1 cellular context compared by ENCODE assay signal in genomic region chr12:108850854-108851573, GRCh38.
A peak's percentile ranks its signal among the peaks of the same experiment; 100 is the strongest.
TF ChIP-seq lines count a peak whose summit lies in the region.

No MANE protein-coding gene starts in this region.

TF ChIP-seq in GM12878, 131 proteins besides CTCF, POLR2A, EP300 and RAD21 (continued from another document):
- TF ChIP-seq, protein P1, sequence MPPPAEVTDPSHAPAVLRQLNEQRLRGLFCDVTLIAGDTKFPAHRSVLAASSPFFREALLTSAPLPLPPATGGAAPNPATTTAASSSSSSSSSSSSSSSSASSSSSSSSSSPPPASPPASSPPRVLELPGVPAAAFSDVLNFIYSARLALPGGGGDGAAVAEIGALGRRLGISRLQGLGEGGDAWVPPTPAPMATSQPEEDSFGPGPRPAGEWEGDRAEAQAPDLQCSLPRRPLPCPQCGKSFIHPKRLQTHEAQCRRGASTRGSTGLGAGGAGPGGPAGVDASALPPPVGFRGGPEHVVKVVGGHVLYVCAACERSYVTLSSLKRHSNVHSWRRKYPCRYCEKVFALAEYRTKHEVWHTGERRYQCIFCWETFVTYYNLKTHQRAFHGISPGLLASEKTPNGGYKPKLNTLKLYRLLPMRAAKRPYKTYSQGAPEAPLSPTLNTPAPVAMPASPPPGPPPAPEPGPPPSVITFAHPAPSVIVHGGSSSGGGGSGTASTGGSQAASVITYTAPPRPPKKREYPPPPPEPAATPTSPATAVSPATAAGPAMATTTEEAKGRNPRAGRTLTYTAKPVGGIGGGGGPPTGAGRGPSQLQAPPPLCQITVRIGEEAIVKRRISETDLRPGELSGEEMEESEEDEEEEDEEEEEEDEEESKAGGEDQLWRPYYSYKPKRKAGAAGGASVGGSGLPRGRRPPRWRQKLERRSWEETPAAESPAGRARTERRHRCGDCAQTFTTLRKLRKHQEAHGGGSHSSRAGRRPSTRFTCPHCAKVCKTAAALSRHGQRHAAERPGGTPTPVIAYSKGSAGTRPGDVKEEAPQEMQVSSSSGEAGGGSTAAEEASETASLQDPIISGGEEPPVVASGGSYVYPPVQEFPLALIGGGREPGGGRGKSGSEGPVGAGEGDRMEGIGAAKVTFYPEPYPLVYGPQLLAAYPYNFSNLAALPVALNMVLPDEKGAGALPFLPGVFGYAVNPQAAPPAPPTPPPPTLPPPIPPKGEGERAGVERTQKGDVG (CRISPR knock-in tag; IDR thresholded peaks at IDR 0.05) = no peak
- TF ChIP-seq MTA3 (IDR thresholded peaks at IDR 0.05; ENCODE audit: borderline replicate concordance, low read length) (peak; percentile 44; the same call in 1 of the 2 replicates), SIX5 (IDR thresholded peaks at IDR 0.05; ENCODE audit: low read depth, low read length, severe bottlenecking) (no peak), ZNF384 (IDR thresholded peaks at IDR 0.05; ENCODE audit: borderline replicate concordance, low read depth, low read length) (no peak)
